Comparison of ENCODE assay signal across 8 cellular contexts in genomic region chr6:87155920-87156600, GRCh38. TPM values are rescaled to one million over a fixed set of nuclear protein-coding genes. Genes with fewer than 3 reads are reported as not detected.
DNase-seq lines count a peak whose midpoint lies in the region; ATAC-seq and TF ChIP-seq lines count a peak whose summit lies in the region.

No MANE protein-coding gene starts in this region.

- H3K36me3 ChIP-seq in DOHH2 (ENCODE audit: control insufficient read depth, low read length) (peaks cover 32% of the 10 kb centered on the region), GM23338 (ENCODE audit: insufficient read depth) (no peaks in the 10 kb centered on the region; the same call in 1 of the 2 replicates), mucosa of descending colon (ENCODE audit: low read depth) (no peaks in the 10 kb centered on the region)

- peak overlapping the region; percentile 99 for H3K27ac Mint-ChIP-seq in GM23338

- H3K9me2 ChIP-seq in DOHH2 (replicated peaks; ENCODE audit: control insufficient read depth, low read length) (no peaks in the 10 kb centered on the region), GM23338 (ENCODE audit: insufficient read depth) (no peaks in the 10 kb centered on the region)

- H3K9me3 ChIP-seq in DOHH2 (ENCODE audit: control insufficient read depth, insufficient read depth, low read length) (no peaks in the 10 kb centered on the region), mucosa of descending colon (no peaks in the 10 kb centered on the region)

- H3K27me3 ChIP-seq in DOHH2 (ENCODE audit: control insufficient read depth, low read length) (peaks cover 23% of the 10 kb centered on the region), GM23338 (ENCODE audit: insufficient read depth) (peaks cover 25% of the 10 kb centered on the region)

- H3K27me3 Mint-ChIP-seq in GM23338 (ENCODE audit: insufficient read depth, low read depth, poor library complexity) = peaks cover 24% of the 10 kb centered on the region

- H3K4me1 ChIP-seq in DOHH2 (ENCODE audit: control insufficient read depth, low read length) (peaks cover 45% of the 10 kb centered on the region), GM23338 (ENCODE audit: insufficient read depth) (peaks cover 28% of the 10 kb centered on the region), mucosa of descending colon (ENCODE audit: low read depth) (peaks cover 12% of the 10 kb centered on the region)

- H3K4me1 Mint-ChIP-seq in GM23338 = peaks cover 34% of the 10 kb centered on the region

- intact Hi-C loops in mucosa of descending colon (cut with DNase I, micrococcal nuclease) = no loop called here

- peak overlapping the region; percentile 72 for H3K27ac ChIP-seq in DOHH2 (ENCODE audit: low read depth, low read length)
- H3K27ac ChIP-seq in GM23338 (ENCODE audit: low read depth) = peak overlapping the region; percentile 92

- TF ChIP-seq CTCF in DOHH2 (IDR thresholded peaks at IDR 0.05; ENCODE audit: low read depth, low read length, poor library complexity, severe bottlenecking) (no peak), GM23338 (conservative IDR thresholded peaks at IDR 0.05; ENCODE audit: low read depth in 2 of 2) (no peak), epithelial cell of esophagus (IDR thresholded peaks at IDR 0.05; ENCODE audit: insufficient read depth, low read depth, low read length, missing control alignments) (no peak), mucosa of descending colon (IDR thresholded peaks at IDR 0.05) (no peak)

- H2AFZ ChIP-seq in GM23338 = no peak overlapping the region

- peak; percentile 39 for ATAC-seq in GM23338
- peak; percentile 57 for ATAC-seq in mucosa of descending colon
- ATAC-seq in GM18870 (IDR thresholded peaks at IDR 0.05; ENCODE audit: unreplicated experiment) = no peak

- peak overlapping the region; percentile 86 for H3K4me3 ChIP-seq in DOHH2 (ENCODE audit: low read length)
- H3K4me3 ChIP-seq in GM23338 = peak overlapping the region; percentile 89
- peak overlapping the region; percentile 82 for H3K4me3 ChIP-seq in epithelial cell of esophagus (ENCODE audit: low read length)
- peak overlapping the region; percentile 97 for H3K4me3 ChIP-seq in mucosa of descending colon

- H3K79me2 ChIP-seq in DOHH2 (ENCODE audit: control insufficient read depth, low read length) (peaks cover 65% of the 10 kb centered on the region), GM23338 (replicated peaks; ENCODE audit: insufficient read depth) (peaks cover 63% of the 10 kb centered on the region)

- DNase-seq in GM23338 (ENCODE audit: low spot score) (peak; percentile 85), NCI-H2171 treated with DMSO at 0.1 percent for 48 hours (lab: John Stamatoyannopoulos, UW) (peak; percentile 50), epithelial cell of esophagus (ENCODE audit: low read depth) (peak; percentile 56), mucosa of descending colon (peak; percentile 67 to 79 (median 78))
- peak; percentile 17 to 20 for DNase-seq in activated CD8-positive, alpha-beta memory T cell treated with anti-CD3 and anti-CD28 coated beads for 4 hours (ENCODE audit: low read depth in 2 of 2)
- DNase-seq in stimulated activated CD8-positive, alpha-beta memory T cell treated with anti-CD3 and anti-CD28 coated beads, Interleukin-7, amount 100 ng/mL, for 4 hours (ENCODE audit: low read depth in 2 of 2) = peak; percentile 18 to 38

- H3F3A ChIP-seq in DOHH2 (ENCODE audit: control insufficient read depth, insufficient read depth) = no peaks in the 10 kb centered on the region; the same call in 1 of the 2 replicates
- H3F3A ChIP-seq in GM23338 (replicated peaks; ENCODE audit: low read depth) = 0 out of 2 replicates have a peak, but pooled peaks cover 4% of the 10 kb centered on the region

- no peaks in the 10 kb centered on the region for H3K9me3 Mint-ChIP-seq in GM23338

- peak overlapping the region; percentile 91 for H3K4me3 Mint-ChIP-seq in GM23338

- H4K20me1 ChIP-seq in DOHH2 (ENCODE audit: control insufficient read depth, insufficient read depth, low read depth, low read length) (peaks cover 14% of the 10 kb centered on the region; the same call in 1 of the 2 replicates), GM23338 (replicated peaks; ENCODE audit: insufficient read depth) (peaks cover 20% of the 10 kb centered on the region)

- peaks cover 15% of the 10 kb centered on the region for H3K36me3 Mint-ChIP-seq in GM23338 (ENCODE audit: low read depth)

- peak overlapping the region; percentile 96 for H3K4me2 ChIP-seq in DOHH2 (ENCODE audit: low read length)
- peak overlapping the region; percentile 87 for H3K4me2 ChIP-seq in GM23338

TF ChIP-seq in GM23338, 12 proteins besides CTCF, POLR2A, EP300 and RAD21:
- TF ChIP-seq JUNB (IDR thresholded peaks at IDR 0.05; ENCODE audit: unreplicated experiment) (no peak), NANOG (IDR thresholded peaks at IDR 0.05; ENCODE audit: borderline replicate concordance) (no peak), POLR2AphosphoS5 (IDR thresholded peaks at IDR 0.05; ENCODE audit: low read depth) (no peak), ETS1 (IDR thresholded peaks at IDR 0.05) (no peak), EZH2 (IDR thresholded peaks at IDR 0.05; ENCODE audit: low read depth, unreplicated experiment) (no peak)
TF ChIP-seq in GM23338: peak in this region for 0.

RNA-seq across cellular contexts. Expression of gene ZNF292, which starts 0.7 kb away (rescaled TPM):
- 39.8 and 45.7 TPM in 2 replicates for total RNA-seq in GM23338 (2014; rRNA removed; shearing (Covaris generic))
- polyA plus RNA-seq in GM23338 (2016; fragmentation: Nextera tagmentation; extraction: Ambion mirVana) = 47.9 and 67.9 TPM in 2 replicates
- total RNA-seq in mucosa of descending colon = 10 to 100 TPM; 40.9 to 83.2 (median 44.4) TPM

Comparison
In these comparisons a context has a peak if more than half of its experiments do, and no peak if none do; other contexts are left out.
1. DNase-seq: peak in every context shown above with its lines; median percentile 85 in GM23338; 78 in mucosa of descending colon; 56 in epithelial cell of esophagus; 50 in NCI-H2171 treated with DMSO at 0.1 percent for 48 hours; 28 in stimulated activated CD8-positive, alpha-beta memory T cell treated with anti-CD3 and anti-CD28 coated beads, Interleukin-7, amount 100 ng/mL, for 4 hours; 18 in activated CD8-positive, alpha-beta memory T cell treated with anti-CD3 and anti-CD28 coated beads for 4 hours.